In genomic region chr1:235108185-235108593, GRCh38 we compare ENCODE assay signal across 1 cellular context.
A peak's percentile ranks its signal among the peaks of the same experiment; 100 is the strongest.
TF ChIP-seq lines count a peak whose summit lies in the region.

No MANE protein-coding gene starts in this region.

TF ChIP-seq in K562, 482 proteins besides CTCF, POLR2A, EP300 and RAD21 (continued from another document and continues in another):
- TF ChIP-seq ZMIZ1 (IDR thresholded peaks at IDR 0.05; ENCODE audit: low read depth in 2 of 2, low read length in 2 of 2) (no peak), TFE3 (CRISPR knock-in tag; IDR thresholded peaks at IDR 0.05) (no peak), ERF (CRISPR knock-in tag; IDR thresholded peaks at IDR 0.05) (0 out of 2 replicates have a peak, but pooled peaks have one; percentile 60), SUPT5H (IDR thresholded peaks at IDR 0.05) (peak; percentile 77), MGA (IDR thresholded peaks at IDR 0.05) (no peak), MYNN (IDR thresholded peaks at IDR 0.05) (0 out of 2 replicates have a peak, but pooled peaks have one; percentile 43), MYNN (CRISPR knock-in tag; IDR thresholded peaks at IDR 0.05) (no peak), POLR2G (IDR thresholded peaks at IDR 0.05; ENCODE audit: low read depth, low read length) (peak; percentile 24; the same call in 1 of the 2 replicates), MTA3 (IDR thresholded peaks at IDR 0.05; ENCODE audit: borderline replicate concordance) (no peak), RBM25 (IDR thresholded peaks at IDR 0.05; ENCODE audit: low read depth, low read length, severe bottlenecking) (no peak), TCF7L2 (IDR thresholded peaks at IDR 0.05; ENCODE audit: low read depth, low read length) (no peak), ZNF395 (CRISPR knock-in tag; IDR thresholded peaks at IDR 0.05) (no peak), NFIC (IDR thresholded peaks at IDR 0.05) (no peak; the same call in 1 of the 2 replicates), CEBPG (CRISPR knock-in tag; IDR thresholded peaks at IDR 0.05) (no peak), CEBPG (tag; conservative IDR thresholded peaks at IDR 0.05 in 1 of 2, IDR thresholded peaks at IDR 0.05 in 1 of 2) (no peak), TCF3 (CRISPR knock-in tag; IDR thresholded peaks at IDR 0.05) (no peak), PATZ1 (CRISPR knock-in tag; IDR thresholded peaks at IDR 0.05; ENCODE audit: borderline replicate concordance) (no peak), SMAD2 (IDR thresholded peaks at IDR 0.05; ENCODE audit: low read depth, low read length) (no peak), POLR2AphosphoS2 (IDR thresholded peaks at IDR 0.05; ENCODE audit: low read length) (peak; percentile 82; the same call in 1 of the 2 replicates), ZNF146 (CRISPR knock-in tag; IDR thresholded peaks at IDR 0.05; ENCODE audit: unreplicated experiment) (no peak), HBP1 (CRISPR knock-in tag; IDR thresholded peaks at IDR 0.05) (peak; percentile 70; the same call in 1 of the 2 replicates), ATF3 (IDR thresholded peaks at IDR 0.05) (no peak), ATF3 (CRISPR knock-in tag; conservative IDR thresholded peaks at IDR 0.05) (no peak), ASH1L (IDR thresholded peaks at IDR 0.05; ENCODE audit: borderline replicate concordance, low read depth, partially characterized antibody) (no peak), ATF1 (CRISPR knock-in tag; IDR thresholded peaks at IDR 0.05) (no peak), ATF1 (tag; IDR thresholded peaks at IDR 0.05) (no peak), KLF10 (CRISPR knock-in tag; IDR thresholded peaks at IDR 0.05) (no peak), FOXA3 (CRISPR knock-in tag; conservative IDR thresholded peaks at IDR 0.05 in 1 of 2, IDR thresholded peaks at IDR 0.05 in 1 of 2) (no peak), JUND (IDR thresholded peaks at IDR 0.05; ENCODE audit: borderline replicate concordance, low read depth, low read length) (no peak), JUND (tag; IDR thresholded peaks at IDR 0.05; ENCODE audit: borderline replicate concordance, low read depth, low read length) (no peak), ELK3 (CRISPR knock-in tag; IDR thresholded peaks at IDR 0.05) (0 out of 2 replicates have a peak, but pooled peaks have one; percentile 11)
